ENCODE assay signal across 8 cellular contexts in the genomic region with DNA sequence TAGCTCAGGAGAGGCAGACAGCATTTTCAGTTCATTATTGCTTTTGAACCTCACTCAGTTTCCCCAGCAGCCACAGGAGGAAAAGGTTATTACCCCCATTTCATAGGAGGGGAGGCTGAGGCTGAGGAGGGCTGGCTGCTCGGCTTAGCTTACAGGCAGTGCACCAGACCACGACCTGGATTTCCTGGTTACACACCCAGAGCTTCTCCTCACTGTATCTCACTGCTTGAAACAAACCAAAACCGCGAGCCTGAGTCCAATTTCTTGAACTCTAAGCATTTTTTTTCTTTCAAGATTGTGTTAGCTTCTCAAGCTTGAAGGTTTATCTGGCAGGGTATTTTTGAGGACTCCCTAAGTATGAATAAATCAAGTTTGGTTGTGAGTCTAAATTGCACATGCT.
DNase-seq lines count a peak whose midpoint lies in the region; ATAC-seq and TF ChIP-seq lines count a peak whose summit lies in the region.

No MANE protein-coding gene starts in this region.

- peak; percentile 56 for ATAC-seq in HG03159 (IDR thresholded peaks at IDR 0.05; ENCODE audit: unreplicated experiment)
- peak; percentile 75 to 82 for ATAC-seq in activated T-cell treated with anti-CD3 and anti-CD28 coated beads, Interleukin-2, amount 50 U/mL, for 72 hours (replicated peaks in 1 of 2)
- ATAC-seq in natural killer cell treated with Interleukin-12 subunit alpha and Interleukin-12 subunit beta and Interleukin-15 and Interleukin-18, amount 100 ng/mL, for 72 hours: peak; percentile 82 to 84
- no peak for ATAC-seq in GM23338

- no peak overlapping the region for H3K4me2 ChIP-seq in GM23338

- H3K27me3 ChIP-seq in GM23338 (ENCODE audit: insufficient read depth): no peaks in the 10 kb centered on the region

- H4K20me1 ChIP-seq in GM23338 (replicated peaks; ENCODE audit: insufficient read depth): no peaks in the 10 kb centered on the region

- CTCF ChIA-PET in HEK293T (lab: Yijun Ruan, JAX): no interaction called here

- no peaks in the 10 kb centered on the region for H3K79me2 ChIP-seq in GM23338 (replicated peaks; ENCODE audit: insufficient read depth)

- no peaks in the 10 kb centered on the region for H3F3A ChIP-seq in GM23338 (replicated peaks; ENCODE audit: low read depth)

- H3K4me1 Mint-ChIP-seq in activated T-cell treated with anti-CD3 and anti-CD28 coated beads, Interleukin-2, amount 50 U/mL, for 72 hours (ENCODE audit: low read depth): peaks cover 96% of the 10 kb centered on the region
- peaks cover 49 to 62% of the 10 kb centered on the region in 2 donors for H3K4me1 Mint-ChIP-seq in natural killer cell treated with Interleukin-12 subunit alpha and Interleukin-12 subunit beta and Interleukin-15 and Interleukin-18, amount 100 ng/mL, for 72 hours (ENCODE audit: low read depth in 2 of 2)
- 0 out of 3 replicates have a peak, but pooled peaks cover 6% of the 10 kb centered on the region for H3K4me1 Mint-ChIP-seq in GM23338

- H3K27me3 Mint-ChIP-seq in activated T-cell treated with anti-CD3 and anti-CD28 coated beads, Interleukin-2, amount 50 U/mL, for 72 hours (ENCODE audit: low read depth): no peaks in the 10 kb centered on the region
- no peaks in the 10 kb centered on the region for H3K27me3 Mint-ChIP-seq in natural killer cell treated with Interleukin-12 subunit alpha and Interleukin-12 subunit beta and Interleukin-15 and Interleukin-18, amount 100 ng/mL, for 72 hours
- H3K27me3 Mint-ChIP-seq in GM23338 (ENCODE audit: insufficient read depth, low read depth, poor library complexity): peaks cover 16% of the 10 kb centered on the region

- no peaks in the 10 kb centered on the region for H3K9me3 Mint-ChIP-seq in activated T-cell treated with anti-CD3 and anti-CD28 coated beads, Interleukin-2, amount 50 U/mL, for 72 hours
- H3K9me3 Mint-ChIP-seq in natural killer cell treated with Interleukin-12 subunit alpha and Interleukin-12 subunit beta and Interleukin-15 and Interleukin-18, amount 100 ng/mL, for 72 hours: no peaks in the 10 kb centered on the region
- H3K9me3 Mint-ChIP-seq in GM23338: no peaks in the 10 kb centered on the region

- H3K4me1 ChIP-seq in GM23338 (ENCODE audit: insufficient read depth): no peaks in the 10 kb centered on the region

- H2AFZ ChIP-seq in GM23338: no peak overlapping the region

- H3K9me2 ChIP-seq in GM23338 (ENCODE audit: insufficient read depth): no peaks in the 10 kb centered on the region

- TF ChIP-seq CTCF in GM23338 (conservative IDR thresholded peaks at IDR 0.05; ENCODE audit: low read depth in 2 of 2): no peak

- no peaks in the 10 kb centered on the region for H3K36me3 Mint-ChIP-seq in activated T-cell treated with anti-CD3 and anti-CD28 coated beads, Interleukin-2, amount 50 U/mL, for 72 hours (ENCODE audit: insufficient read depth in 2 of 2)
- H3K36me3 Mint-ChIP-seq in natural killer cell treated with Interleukin-12 subunit alpha and Interleukin-12 subunit beta and Interleukin-15 and Interleukin-18, amount 100 ng/mL, for 72 hours: no peaks in the 10 kb centered on the region
- H3K36me3 Mint-ChIP-seq in GM23338 (ENCODE audit: low read depth): no peaks in the 10 kb centered on the region

- no peak overlapping the region for H3K27ac ChIP-seq in GM23338 (ENCODE audit: low read depth)

- POLR2A ChIA-PET in HEK293T (lab: Yijun Ruan, JAX): no interaction called here

- H3K4me3 Mint-ChIP-seq in activated T-cell treated with anti-CD3 and anti-CD28 coated beads, Interleukin-2, amount 50 U/mL, for 72 hours: peak overlapping the region; percentile 81 to 87
- peak overlapping the region; percentile 75 for H3K4me3 Mint-ChIP-seq in natural killer cell treated with Interleukin-12 subunit alpha and Interleukin-12 subunit beta and Interleukin-15 and Interleukin-18, amount 100 ng/mL, for 72 hours
- H3K4me3 Mint-ChIP-seq in GM23338: no peak overlapping the region

- H3K4me3 ChIP-seq in GM23338: no peak overlapping the region

- H3K27ac Mint-ChIP-seq in activated T-cell treated with anti-CD3 and anti-CD28 coated beads, Interleukin-2, amount 50 U/mL, for 72 hours: peak overlapping the region; percentile 92
- H3K27ac Mint-ChIP-seq in natural killer cell treated with Interleukin-12 subunit alpha and Interleukin-12 subunit beta and Interleukin-15 and Interleukin-18, amount 100 ng/mL, for 72 hours: peak overlapping the region; percentile 23 to 86
- no peak overlapping the region for H3K27ac Mint-ChIP-seq in GM23338

- H3K36me3 ChIP-seq in GM23338 (ENCODE audit: insufficient read depth): no peaks in the 10 kb centered on the region

- peak; percentile 55 for DNase-seq in GM19238 (ENCODE audit: insufficient read length, low spot score)
- peak; percentile 59 to 65 for DNase-seq in activated T-cell treated with anti-CD3 and anti-CD28 coated beads, Interleukin-2, amount 50 U/mL, for 72 hours
- no peak for DNase-seq in natural killer cell treated with Interleukin-12 subunit alpha and Interleukin-12 subunit beta and Interleukin-15 and Interleukin-18, amount 100 ng/mL, for 72 hours (ENCODE audit: low spot score)
- DNase-seq in GM23338 (ENCODE audit: low spot score): no peak
- DNase-seq in dedifferentiated amniotic fluid mesenchymal stem cell (ENCODE audit: extremely low spot score): no peak
- DNase-seq in AG20443 (ENCODE audit: low spot score): no peak
- DNase-seq in HEK293T (ENCODE audit: extremely low spot score): no peak

TF ChIP-seq in GM23338, 12 proteins besides CTCF, POLR2A, EP300 and RAD21 (continues in another document):
- TF ChIP-seq STAT1 (IDR thresholded peaks at IDR 0.05; ENCODE audit: unreplicated experiment) (no peak), POLR2AphosphoS5 (IDR thresholded peaks at IDR 0.05; ENCODE audit: low read depth) (no peak), JUNB (IDR thresholded peaks at IDR 0.05; ENCODE audit: unreplicated experiment) (no peak), EZH2phosphoT487 (IDR thresholded peaks at IDR 0.05; ENCODE audit: unreplicated experiment) (no peak), ZNF331 (CRISPR knock-in tag; IDR thresholded peaks at IDR 0.05; ENCODE audit: low read depth) (no peak), CREB1 (CRISPR knock-in tag; IDR thresholded peaks at IDR 0.05; ENCODE audit: low read depth) (no peak)
- TF ChIP-seq, protein P1, sequence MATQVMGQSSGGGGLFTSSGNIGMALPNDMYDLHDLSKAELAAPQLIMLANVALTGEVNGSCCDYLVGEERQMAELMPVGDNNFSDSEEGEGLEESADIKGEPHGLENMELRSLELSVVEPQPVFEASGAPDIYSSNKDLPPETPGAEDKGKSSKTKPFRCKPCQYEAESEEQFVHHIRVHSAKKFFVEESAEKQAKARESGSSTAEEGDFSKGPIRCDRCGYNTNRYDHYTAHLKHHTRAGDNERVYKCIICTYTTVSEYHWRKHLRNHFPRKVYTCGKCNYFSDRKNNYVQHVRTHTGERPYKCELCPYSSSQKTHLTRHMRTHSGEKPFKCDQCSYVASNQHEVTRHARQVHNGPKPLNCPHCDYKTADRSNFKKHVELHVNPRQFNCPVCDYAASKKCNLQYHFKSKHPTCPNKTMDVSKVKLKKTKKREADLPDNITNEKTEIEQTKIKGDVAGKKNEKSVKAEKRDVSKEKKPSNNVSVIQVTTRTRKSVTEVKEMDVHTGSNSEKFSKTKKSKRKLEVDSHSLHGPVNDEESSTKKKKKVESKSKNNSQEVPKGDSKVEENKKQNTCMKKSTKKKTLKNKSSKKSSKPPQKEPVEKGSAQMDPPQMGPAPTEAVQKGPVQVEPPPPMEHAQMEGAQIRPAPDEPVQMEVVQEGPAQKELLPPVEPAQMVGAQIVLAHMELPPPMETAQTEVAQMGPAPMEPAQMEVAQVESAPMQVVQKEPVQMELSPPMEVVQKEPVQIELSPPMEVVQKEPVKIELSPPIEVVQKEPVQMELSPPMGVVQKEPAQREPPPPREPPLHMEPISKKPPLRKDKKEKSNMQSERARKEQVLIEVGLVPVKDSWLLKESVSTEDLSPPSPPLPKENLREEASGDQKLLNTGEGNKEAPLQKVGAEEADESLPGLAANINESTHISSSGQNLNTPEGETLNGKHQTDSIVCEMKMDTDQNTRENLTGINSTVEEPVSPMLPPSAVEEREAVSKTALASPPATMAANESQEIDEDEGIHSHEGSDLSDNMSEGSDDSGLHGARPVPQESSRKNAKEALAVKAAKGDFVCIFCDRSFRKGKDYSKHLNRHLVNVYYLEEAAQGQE (IDR thresholded peaks at IDR 0.05; ENCODE audit: unreplicated experiment): no peak

TF ChIP-seq in HEK293T, 16 proteins besides CTCF, POLR2A, EP300 and RAD21:
- no peak for TF ChIP-seq ELF4 (IDR thresholded peaks at IDR 0.05)
- TF ChIP-seq, protein P2, sequence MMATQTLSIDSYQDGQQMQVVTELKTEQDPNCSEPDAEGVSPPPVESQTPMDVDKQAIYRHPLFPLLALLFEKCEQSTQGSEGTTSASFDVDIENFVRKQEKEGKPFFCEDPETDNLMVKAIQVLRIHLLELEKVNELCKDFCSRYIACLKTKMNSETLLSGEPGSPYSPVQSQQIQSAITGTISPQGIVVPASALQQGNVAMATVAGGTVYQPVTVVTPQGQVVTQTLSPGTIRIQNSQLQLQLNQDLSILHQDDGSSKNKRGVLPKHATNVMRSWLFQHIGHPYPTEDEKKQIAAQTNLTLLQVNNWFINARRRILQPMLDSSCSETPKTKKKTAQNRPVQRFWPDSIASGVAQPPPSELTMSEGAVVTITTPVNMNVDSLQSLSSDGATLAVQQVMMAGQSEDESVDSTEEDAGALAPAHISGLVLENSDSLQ (IDR thresholded peaks at IDR 0.05): no peak
- no peak for TF ChIP-seq FOXK2 (IDR thresholded peaks at IDR 0.05)
- no peak for TF ChIP-seq CTBP1 (IDR thresholded peaks at IDR 0.05; ENCODE audit: borderline replicate concordance)
- no peak for TF ChIP-seq ZNF384 (IDR thresholded peaks at IDR 0.05)

Comparison
In these comparisons a context has a peak if more than half of its experiments do, and no peak if none do; other contexts are left out.
1. DNase-seq: peak in GM19238 (single experiment) and activated T-cell treated with anti-CD3 and anti-CD28 coated beads, Interleukin-2, amount 50 U/mL, for 72 hours (2 of 2); none in natural killer cell treated with Interleukin-12 subunit alpha and Interleukin-12 subunit beta and Interleukin-15 and Interleukin-18, amount 100 ng/mL, for 72 hours (single experiment), GM23338 (single experiment), dedifferentiated amniotic fluid mesenchymal stem cell (single experiment), AG20443 (single experiment) and HEK293T (single experiment).